Comparison of ENCODE assay signal across 8 cellular contexts in genomic region chr3:125512135-125512920, GRCh38. TPM values are rescaled to one million over a fixed set of nuclear protein-coding genes. Genes with fewer than 3 reads are reported as not detected.
A peak's percentile ranks its signal among the peaks of the same experiment; 100 is the strongest.
DNase-seq lines count a peak whose midpoint lies in the region; ATAC-seq, FAIRE-seq and TF ChIP-seq lines count a peak whose summit lies in the region.

No MANE protein-coding gene starts in this region.

- H3K4me2 ChIP-seq in fibroblast of lung (ENCODE audit: extremely low read depth, insufficient read depth, low read length): no peak overlapping the region

- TF ChIP-seq EP300 in stomach (IDR thresholded peaks at IDR 0.05): no peak

- H3K9me3 ChIP-seq in A673 (ENCODE audit: low read depth, low read length, poor library complexity, severe bottlenecking): no peaks in the 10 kb centered on the region
- no peaks in the 10 kb centered on the region for H3K9me3 ChIP-seq in fibroblast of lung (ENCODE audit: control insufficient read depth, insufficient read depth, low read depth, low read length)
- peaks cover 0 to 9% (median 0%) of the 10 kb centered on the region in 4 donors for H3K9me3 ChIP-seq in stomach
- peaks cover 0 to 6% of the 10 kb centered on the region in 2 donors for H3K9me3 ChIP-seq in right atrium auricular region

- CTCF ChIA-PET in A673 (lab: Charles Lee): no interaction called here

- TF ChIP-seq POLR2A in stomach (IDR thresholded peaks at IDR 0.05): no peak

- intact Hi-C loops in A673 (cut with micrococcal nuclease; ENCODE audit: unreplicated experiment): no loop called here
- intact Hi-C loops in stomach (cut with DNase I; ENCODE audit: low total_unique reads): no loop called here

- ATAC-seq in GM21360 (IDR thresholded peaks at IDR 0.05; ENCODE audit: unreplicated experiment) (peak; percentile 66), HG03025 (IDR thresholded peaks at IDR 0.05; ENCODE audit: low FRiP score, unreplicated experiment) (no peak)

- H2AFZ ChIP-seq in fibroblast of lung (ENCODE audit: low read length): no peak overlapping the region

- H3K27ac ChIP-seq in A673 (ENCODE audit: low read depth, low read length, poor library complexity, severe bottlenecking) (no peak overlapping the region), fibroblast of lung (ENCODE audit: insufficient read depth, low read length) (no peak overlapping the region), stomach (peak overlapping the region in 1 of 5 donors; percentile 4), right atrium auricular region (no peak overlapping the region)

- H3K27me3 ChIP-seq in A673 (replicated peaks; ENCODE audit: insufficient read depth, low read depth, low read length, poor library complexity) (no peaks in the 10 kb centered on the region), fibroblast of lung (ENCODE audit: control insufficient read depth, insufficient read depth, low read length) (no peaks in the 10 kb centered on the region), stomach (no peaks in the 10 kb centered on the region), right atrium auricular region (no peaks in the 10 kb centered on the region)

- no peaks in the 10 kb centered on the region for H4K20me1 ChIP-seq in fibroblast of lung (ENCODE audit: control insufficient read depth, extremely low read depth, insufficient read depth, low read length)

- peaks cover 42% of the 10 kb centered on the region for H3K79me2 ChIP-seq in fibroblast of lung (ENCODE audit: control insufficient read depth, insufficient read depth, low read length)

- no TSS peak for BruUV-seq in A673 (replicated peaks; lab: Mats Ljungman, UMichigan)

- H3K36me3 ChIP-seq in A673 (ENCODE audit: insufficient read depth, low read length, poor library complexity, severe bottlenecking) (peaks cover 28% of the 10 kb centered on the region), fibroblast of lung (ENCODE audit: control insufficient read depth, insufficient read depth, low read length) (no peaks in the 10 kb centered on the region), stomach (peaks cover 6 to 64% (median 55%) of the 10 kb centered on the region in 4 donors), right atrium auricular region (peaks cover 4% of the 10 kb centered on the region)

- POLR2A ChIA-PET in A673 (lab: Charles Lee; ENCODE audit: low non-redundant PET): no interaction called here

- peak; percentile 26 for DNase-seq in A673 (ENCODE audit: low spot score)
- peak; percentile 78 for DNase-seq in RKO (ENCODE audit: low spot score)
- DNase-seq in fibroblast of lung (ENCODE audit: low read depth in 2 of 2): peak; percentile 43 to 61
- no peak for DNase-seq in RCC 7860 (ENCODE audit: low spot score)
- DNase-seq in stomach: no peak
- DNase-seq in right atrium auricular region (ENCODE audit: low spot score): no peak

- H3K4me1 ChIP-seq in A673 (ENCODE audit: insufficient read depth, low read length, poor library complexity, severe bottlenecking) (peaks cover 13% of the 10 kb centered on the region), fibroblast of lung (ENCODE audit: control insufficient read depth, extremely low read depth, insufficient read depth, low read length) (no peaks in the 10 kb centered on the region), stomach (peaks cover 8 to 40% (median 27%) of the 10 kb centered on the region in 4 donors), right atrium auricular region (peaks cover 0 to 24% of the 10 kb centered on the region in 2 donors)

- TF ChIP-seq CTCF in A673 (conservative IDR thresholded peaks at IDR 0.05; ENCODE audit: low read depth, low read length): no peak
- TF ChIP-seq CTCF in fibroblast of lung (conservative IDR thresholded peaks at IDR 0.05 in 1 of 2, IDR thresholded peaks at IDR 0.05 in 1 of 2; ENCODE audit: low read depth in 1 of 2, low read length in 2 of 2): no peak
- no peak for TF ChIP-seq CTCF in stomach (IDR thresholded peaks at IDR 0.05)
- TF ChIP-seq CTCF in right atrium auricular region (IDR thresholded peaks at IDR 0.05): no peak

- FAIRE-seq in RCC 7860 (lab: Jason Lieb, UNC): no peak

- H3K9ac ChIP-seq in fibroblast of lung (ENCODE audit: insufficient read depth, low read length): no peak overlapping the region

- no peak overlapping the region for H3K4me3 ChIP-seq in A673 (ENCODE audit: low read depth, low read length, poor library complexity, severe bottlenecking)
- H3K4me3 ChIP-seq in fibroblast of lung (replicated peaks in 1 of 4; ENCODE audit: control extremely low read depth in 1 of 4, insufficient read depth in 1 of 4, low read depth in 3 of 4, low read length in 4 of 4): no peak overlapping the region
- H3K4me3 ChIP-seq in stomach: no peak overlapping the region
- H3K4me3 ChIP-seq in right atrium auricular region: no peak overlapping the region

- 68 to 78% (median 75%) methylated on average over 4 of the region's 4 CpGs for WGBS in stomach, 5 donors

RNA-seq across cellular contexts. Expression of gene SNX4, which starts 7.7 kb away (rescaled TPM):
- total RNA-seq in A673 (2021) (43.6 and 47.3 TPM in 2 replicates), fibroblast of lung (23.8 and 28.8 TPM in 2 replicates), stomach (10 to 100 TPM; 10.5 to 81.1 (median 49.2) TPM), right atrium auricular region (10 to 100 TPM; 21.3 to 30.0 TPM)
- polyA plus RNA-seq in fibroblast of lung (15.9 and 22.1 TPM in 2 replicates), stomach (10 to 100 TPM; 13.9 to 39.3 (median 25.2) TPM)
- polyA plus RNA-seq in fibroblast of lung (2012): 18.6 and 21.5 TPM in 2 replicates
- polyA minus RNA-seq in fibroblast of lung (ENCODE audit: low replicate concordance): 1.6 and 6.3 TPM in 2 replicates

Comparison
In these comparisons a context has a peak if more than half of its experiments do, and no peak if none do; other contexts are left out.
1. DNase-seq: peak in A673 (single experiment), RKO (single experiment) and fibroblast of lung (2 of 2); none in RCC 7860 (single experiment), stomach (single experiment) and right atrium auricular region (single experiment).